In genomic region chr14:101547107-101547738, GRCh38 we compare ENCODE assay signal across 27 cellular contexts. TPM values are rescaled to one million over a fixed set of nuclear protein-coding genes. Genes with fewer than 3 reads are reported as not detected.
DNase-seq lines count a peak whose midpoint lies in the region; ATAC-seq, FAIRE-seq and TF ChIP-seq lines count a peak whose summit lies in the region.
"Had no signal": no experiment of that assay in that cellular context is flagged by ENCODE, and none has a peak within 500 bp of the region (broad histone marks: within the 10 kb centered on the region; RNA-seq: fewer than 3 reads in every experiment).

No MANE protein-coding gene starts in this region.

- ATAC-seq in Right ventricle myocardium inferior = no peak
- no peak for ATAC-seq in K562
- no peak for ATAC-seq in gastrocnemius medialis
- ATAC-seq: GM12878 had no signal

- H3K4me1 Mint-ChIP-seq in neural crest cell = no peaks in the 10 kb centered on the region
- H3K4me1 Mint-ChIP-seq: CD14-positive monocyte; CD8-positive, alpha-beta memory T cell had no signal

- H3K4me2 ChIP-seq in K562 (ENCODE audit: insufficient read depth, low read length) = no peak overlapping the region

- TF ChIP-seq CTCF in right atrium auricular region (IDR thresholded peaks at IDR 0.05) (no peak), K562 (IDR thresholded peaks at IDR 0.05 in 2 of 3, conservative IDR thresholded peaks at IDR 0.05 in 1 of 3; ENCODE audit: insufficient read depth in 2 of 3, low read depth in 1 of 3, low read length in 3 of 3) (no peak), neural crest cell (conservative IDR thresholded peaks at IDR 0.05) (no peak), gastrocnemius medialis (IDR thresholded peaks at IDR 0.05 in 4 of 5, conservative IDR thresholded peaks at IDR 0.05 in 1 of 5) (no peak)

- no peaks in the 10 kb centered on the region for H3K36me3 Mint-ChIP-seq in neural crest cell (ENCODE audit: low read depth)
- H3K36me3 Mint-ChIP-seq: CD14-positive monocyte; CD8-positive, alpha-beta memory T cell had no signal

- H3K9me1 ChIP-seq in K562 (ENCODE audit: control insufficient read depth, insufficient read depth, low read length) = no peaks in the 10 kb centered on the region

- 29% methylated on average over 5 of the region's 10 CpGs for WGBS in K562 (ENCODE audit: insufficient coverage, low coverage, missing lambda C conversion rate)

- DNase-seq in Right ventricle myocardium inferior (ENCODE audit: missing footprints) (peak; percentile 25), right atrium auricular region (ENCODE audit: low spot score) (no peak), K562 (ENCODE audit: extremely low read depth in 1 of 4, low spot score in 3 of 4) (no peak), neural crest cell (ENCODE audit: low read depth, low spot score) (no peak), gastrocnemius medialis (no peak), NCI-H146 (lab: John Stamatoyannopoulos, UW) (no peak)
- no peak for DNase-seq in activated CD4-positive, CD25-positive, alpha-beta regulatory T cell (lab: John Stamatoyannopoulos, UW)
- DNase-seq: ACHN; AML-193; BE2C; CD4-positive, alpha-beta T cell; CD8-positive, alpha-beta memory T cell; DMS 273 treated with DMSO at 0.1 percent for 48 hours; DMS79; EL; GDM1; GM23248; H7; HCEC 1CT had no signal

- no peak for FAIRE-seq in K562 (lab: Jason Lieb, UNC)
- FAIRE-seq: A204.1, D721Med, GM12878, GM19239, H1 had no signal

- H3K9ac ChIP-seq in K562 (ENCODE audit: insufficient read depth in 1 of 2, low read depth in 2 of 2, low read length in 2 of 2) = no peak overlapping the region
- H3K9ac ChIP-seq: BLaER1 treated with 17β-estradiol and CSF1 and Interleukin-3, amounts not matched to agents 10 nM and 100 nM; GM23248 had no signal

- H3K4me1 ChIP-seq in right atrium auricular region = no peaks in the 10 kb centered on the region
- peaks cover 0 to 14% of the 10 kb centered on the region in 2 experiments; a peak in 2 of 5 replicates for H3K4me1 ChIP-seq in K562 (replicated peaks in 1 of 2; ENCODE audit: control insufficient read depth in 2 of 2, insufficient read depth in 2 of 2, low read length in 2 of 2)
- no peaks in the 10 kb centered on the region for H3K4me1 ChIP-seq in gastrocnemius medialis
- H3K4me1 ChIP-seq: BE2C had no signal

- no peak for TF ChIP-seq POLR2A in K562 (conservative IDR thresholded peaks at IDR 0.05)
- no peak for TF ChIP-seq POLR2A in gastrocnemius medialis (IDR thresholded peaks at IDR 0.05)

- peaks cover 4% of the 10 kb centered on the region for H3K9me3 Mint-ChIP-seq in neural crest cell
- H3K9me3 Mint-ChIP-seq: CD4-positive, alpha-beta T cell had no signal

- H3K79me2 ChIP-seq in K562 (ENCODE audit: control insufficient read depth, insufficient read depth, low read length) = no peaks in the 10 kb centered on the region

- no peaks in the 10 kb centered on the region for H4K20me1 ChIP-seq in K562 (replicated peaks; ENCODE audit: control insufficient read depth, insufficient read depth, low read length)
- H4K20me1 ChIP-seq: BLaER1 treated with 17β-estradiol and CSF1 and Interleukin-3, amounts not matched to agents 10 nM and 100 nM had no signal

- H3K9me3 ChIP-seq in right atrium auricular region (peaks cover 0 to 5% of the 10 kb centered on the region in 2 donors), K562 (replicated peaks; ENCODE audit: control insufficient read depth, insufficient read depth, low read depth, low read length) (no peaks in the 10 kb centered on the region), gastrocnemius medialis (no peaks in the 10 kb centered on the region)
- H3K9me3 ChIP-seq: BE2C had no signal

- H3K27me3 ChIP-seq in right atrium auricular region (no peaks in the 10 kb centered on the region), K562 (ENCODE audit: control insufficient read depth in 2 of 2, insufficient read depth in 2 of 2, low read length in 2 of 2) (peaks cover 0 to 15% of the 10 kb centered on the region in 2 experiments; a peak in 2 of 5 replicates), gastrocnemius medialis (no peaks in the 10 kb centered on the region)
- H3K27me3 ChIP-seq: BE2C; BLaER1 treated with 17β-estradiol and CSF1 and Interleukin-3, amounts not matched to agents 10 nM and 100 nM had no signal

- H3K4me3 Mint-ChIP-seq in neural crest cell = no peak overlapping the region
- H3K4me3 Mint-ChIP-seq: CD14-positive monocyte; CD4-positive, alpha-beta T cell; CD8-positive, alpha-beta memory T cell had no signal

- CTCF ChIA-PET in K562 (lab: Yijun Ruan, JAX; ENCODE audit: low intra/inter-chr PET ratio) = no interaction called here

- H3K4me3 ChIP-seq in right atrium auricular region = no peak overlapping the region
- no peak overlapping the region for H3K4me3 ChIP-seq in K562
- no peak overlapping the region for H3K4me3 ChIP-seq in gastrocnemius medialis
- H3K4me3 ChIP-seq: BLaER1 treated with 17β-estradiol and CSF1 and Interleukin-3, amounts not matched to agents 10 nM and 100 nM; GM12878; GM23248 had no signal

- POLR2A ChIA-PET in K562 (lab: Yijun Ruan, JAX) = no interaction called here

- TF ChIP-seq EP300 in K562 (IDR thresholded peaks at IDR 0.05; ENCODE audit: low read length) = no peak

- H2AFZ ChIP-seq in K562 (ENCODE audit: low read depth, low read length) = no peak overlapping the region
- H2AFZ ChIP-seq: GM23248 had no signal

- H3K27ac Mint-ChIP-seq in neural crest cell (ENCODE audit: unreplicated experiment) = peak overlapping the region; percentile 62
- H3K27ac Mint-ChIP-seq: CD4-positive, alpha-beta T cell; CD8-positive, alpha-beta memory T cell had no signal

- H3K27ac ChIP-seq in right atrium auricular region = no peak overlapping the region
- H3K27ac ChIP-seq in K562 (ENCODE audit: extremely low read depth, low read depth, low read length) = no peak overlapping the region
- H3K27ac ChIP-seq in gastrocnemius medialis = no peak overlapping the region
- H3K27ac ChIP-seq: 22Rv1; BLaER1 treated with 17β-estradiol and CSF1 and Interleukin-3, amounts not matched to agents 10 nM and 100 nM; GM23248 had no signal

- intact Hi-C loops in Right ventricle myocardium inferior (cut with DNase I) = no loop called here
- intact Hi-C loops in K562 (cut with micrococcal nuclease) = no loop called here
- intact Hi-C loops in gastrocnemius medialis (cut with DNase I; ENCODE audit: low total_unique reads) = no loop called here

- BruUV-seq in K562 (replicated peaks; lab: Mats Ljungman, UMichigan) = no TSS peak

- H3K36me3 ChIP-seq in right atrium auricular region = no peaks in the 10 kb centered on the region
- no peaks in the 10 kb centered on the region for H3K36me3 ChIP-seq in K562 (ENCODE audit: control insufficient read depth, insufficient read depth, low read length)
- H3K36me3 ChIP-seq in gastrocnemius medialis = no peaks in the 10 kb centered on the region
- H3K36me3 ChIP-seq: BE2C; BLaER1 treated with 17β-estradiol and CSF1 and Interleukin-3, amounts not matched to agents 10 nM and 100 nM had no signal

- H3K27me3 Mint-ChIP-seq in neural crest cell (ENCODE audit: low read depth) = peaks cover 11% of the 10 kb centered on the region

- in situ Hi-C loops in K562 (cut with MboI) (no loop called here), gastrocnemius medialis (cut with MboI; ENCODE audit: low sequenced_read_pairs in 4 of 4) (no loop called here)

- TF ChIP-seq RAD21 in K562 (CRISPR knock-in tag; conservative IDR thresholded peaks at IDR 0.05 in 1 of 2, IDR thresholded peaks at IDR 0.05 in 1 of 2) = no peak

TF ChIP-seq in K562, 482 proteins besides CTCF, POLR2A, EP300 and RAD21 (continues in another document):
- TF ChIP-seq ZFP36 (IDR thresholded peaks at IDR 0.05; ENCODE audit: low read depth, low read length, partially characterized antibody) = peak; percentile 91
- TF ChIP-seq STAG1 (CRISPR knock-in tag; IDR thresholded peaks at IDR 0.05; ENCODE audit: borderline replicate concordance) = no peak
- no peak for TF ChIP-seq LCOR (CRISPR knock-in tag; IDR thresholded peaks at IDR 0.05)
- no peak for TF ChIP-seq ZNF354B (CRISPR knock-in tag; IDR thresholded peaks at IDR 0.05)
- no peak for TF ChIP-seq GABPB1 (CRISPR knock-in tag; IDR thresholded peaks at IDR 0.05)
- TF ChIP-seq HSF4 (CRISPR knock-in tag; IDR thresholded peaks at IDR 0.05; ENCODE audit: borderline replicate concordance) = no peak
- no peak for TF ChIP-seq HMGN3 (IDR thresholded peaks at IDR 0.05; ENCODE audit: borderline replicate concordance, extremely low read depth, insufficient read length, low read depth, low read length)
- peak; percentile 53 for TF ChIP-seq RBM25 (IDR thresholded peaks at IDR 0.05; ENCODE audit: low read depth, low read length, severe bottlenecking)

RNA-seq across cellular contexts. Expression of gene DIO3, which starts 14.1 kb away (rescaled TPM):
- total RNA-seq in Right ventricle myocardium inferior = 0.24 TPM
- total RNA-seq in right atrium auricular region = under 1 TPM in 1 of 2 donors, not detected in 1; 0.55 TPM
- total RNA-seq in K562 (2011; cell fraction: chromatin; rRNA removed; ENCODE audit: low replicate concordance) = not detected in 2 replicates
- not detected in 2 replicates for total RNA-seq in K562 (2011; cell fraction: nucleolus; rRNA removed)
- not detected in 2 replicates for total RNA-seq in K562 (2011; cell fraction: nucleoplasm; rRNA removed)
- not detected in 2 replicates for total RNA-seq in K562 (2014; rRNA removed)
- not detected in 2 replicates for total RNA-seq in K562 (2014; rRNA removed; fragmentation: Illumina TruSeq; extraction: Trizol)
- total RNA-seq in K562 (2015; rRNA removed; fragmentation: Illumina TruSeq; extraction: Trizol) = not detected in 2 replicates
- total RNA-seq in K562 (2021) = not detected in 2 replicates
- polyA plus RNA-seq in K562 (2011; rRNA removed) = not detected in 2 replicates
- polyA plus RNA-seq in K562 (2011; cell fraction: cytosol; rRNA removed) = not detected in 2 replicates
- not detected in 2 replicates for polyA plus RNA-seq in K562 (2011; cell fraction: nucleus; rRNA removed)
- not detected in 2 replicates for polyA plus RNA-seq in K562 (2012)
- not detected in 2 replicates for polyA plus RNA-seq in K562 (2014; fragmentation: Illumina TruSeq; extraction: Trizol)
- not detected for polyA plus RNA-seq in K562 (2014; fragmentation: Nextera tagmentation; extraction: Ambion mirVana)
- polyA plus RNA-seq in K562 (2014; rRNA removed) = not detected in 2 replicates
- polyA minus RNA-seq in K562 (2011; rRNA and poly(A)+ RNA removed) = not detected in 2 replicates
- polyA minus RNA-seq in K562 (2011; cell fraction: cytosol; rRNA and poly(A)+ RNA removed) = not detected in 2 replicates
- not detected in 2 replicates for polyA minus RNA-seq in K562 (2011; cell fraction: nucleus; rRNA and poly(A)+ RNA removed)
- 0.36 and 0.51 TPM in 2 replicates for total RNA-seq in neural crest cell
- total RNA-seq in gastrocnemius medialis = 1 to 10 TPM in 3 of 4 donors, not detected in 1; 1.0 to 2.3 (median 1.0) TPM
- total RNA-seq: CD4-positive, alpha-beta T cell; CD8-positive, alpha-beta memory T cell; GM12878; GM23248 had no signal
- polyA plus RNA-seq: CD14-positive monocyte; CD8-positive, alpha-beta memory T cell; GM12878; GM23248 had no signal
